ENCODE assay signal across 16 cellular contexts in genomic region chr13:95368998-95369397, GRCh38.
DNase-seq lines count a peak whose midpoint lies in the region; ATAC-seq and TF ChIP-seq lines count a peak whose summit lies in the region.
"Had no signal": no experiment of that assay in that cellular context is flagged by ENCODE, and none has a peak within 500 bp of the region (broad histone marks: within the 10 kb centered on the region; RNA-seq: fewer than 3 reads in every experiment).

No MANE protein-coding gene starts in this region.

- H3K9ac ChIP-seq in endodermal cell (ENCODE audit: extremely low read depth, low read length, poor library complexity, severe bottlenecking) (no peak overlapping the region), trophoblast cell (ENCODE audit: low read length) (no peak overlapping the region)

- no peaks in the 10 kb centered on the region for H3K4me1 Mint-ChIP-seq in activated naive CD4-positive, alpha-beta T cell treated with anti-CD3 and anti-CD28 coated beads, Interleukin-2, amount 10 ng/mL, durations not matched to agents 7 days and 5 days
- no peaks in the 10 kb centered on the region for H3K4me1 Mint-ChIP-seq in endodermal cell
- H3K4me1 Mint-ChIP-seq in naive thymus-derived CD8-positive, alpha-beta T cell: no peaks in the 10 kb centered on the region
- H3K4me1 Mint-ChIP-seq: CD4-positive, CD25-positive, alpha-beta regulatory T cell; CD8-positive, alpha-beta memory T cell; H9; IgD-negative memory B cell had no signal

- no peak for DNase-seq in activated naive CD4-positive, alpha-beta T cell treated with anti-CD3 and anti-CD28 coated beads, Interleukin-2, amount 50 U/mL, for 72 hours (ENCODE audit: low spot score in 2 of 2)
- no peak for DNase-seq in activated naive CD4-positive, alpha-beta T cell treated with anti-CD3 and anti-CD28 coated beads, Interleukin-2, amount 10 ng/mL, durations not matched to agents 7 days and 5 days
- DNase-seq in endodermal cell: no peak
- DNase-seq in trophoblast cell: no peak
- DNase-seq in naive thymus-derived CD8-positive, alpha-beta T cell: no peak
- DNase-seq: ACHN; BE2C; C1 segment of cervical spinal cord; CD4-positive, CD25-positive, alpha-beta regulatory T cell; CD8-positive, alpha-beta memory T cell; COR-L47; GOT3; H9 had no signal

- H3K9me3 ChIP-seq in endodermal cell (ENCODE audit: control insufficient read depth, low read length) (peaks cover 13% of the 10 kb centered on the region), trophoblast cell (ENCODE audit: insufficient read depth, low read depth, low read length) (no peaks in the 10 kb centered on the region)
- H3K9me3 ChIP-seq: BE2C had no signal

- no peak overlapping the region for H3K18ac ChIP-seq in trophoblast cell (ENCODE audit: low read length)

- H2AFZ ChIP-seq in trophoblast cell (ENCODE audit: insufficient read depth, low read length, poor library complexity): no peak overlapping the region

- H4K12ac ChIP-seq in trophoblast cell (ENCODE audit: low read depth, low read length): no peak overlapping the region

- no peak overlapping the region for H3K14ac ChIP-seq in trophoblast cell (ENCODE audit: low read length)

- peak overlapping the region in 1 of 2 donors; percentile 36 for H3K27ac Mint-ChIP-seq in activated naive CD4-positive, alpha-beta T cell treated with anti-CD3 and anti-CD28 coated beads, Interleukin-2, amount 50 U/mL, for 72 hours
- H3K27ac Mint-ChIP-seq in activated naive CD4-positive, alpha-beta T cell treated with anti-CD3 and anti-CD28 coated beads, Interleukin-2, amount 10 ng/mL, durations not matched to agents 7 days and 5 days: no peak overlapping the region
- peak overlapping the region; percentile 13 for H3K27ac Mint-ChIP-seq in endodermal cell
- H3K27ac Mint-ChIP-seq in naive thymus-derived CD8-positive, alpha-beta T cell: no peak overlapping the region
- H3K27ac Mint-ChIP-seq: CD4-positive, CD25-positive, alpha-beta regulatory T cell; CD8-positive, alpha-beta memory T cell; H9 had no signal

- H3K27ac ChIP-seq in endodermal cell (ENCODE audit: low read depth, low read length) (no peak overlapping the region), trophoblast cell (ENCODE audit: low read depth, low read length) (no peak overlapping the region)

- H2BK5ac ChIP-seq in trophoblast cell (ENCODE audit: low read depth, low read length, poor library complexity): no peak overlapping the region

- H2BK120ac ChIP-seq in trophoblast cell (ENCODE audit: insufficient read depth, low read length, poor library complexity): no peak overlapping the region

- no peak overlapping the region for H4K91ac ChIP-seq in trophoblast cell (ENCODE audit: low read depth, low read length)

- peaks cover 4% of the 10 kb centered on the region for H3K27me3 Mint-ChIP-seq in activated naive CD4-positive, alpha-beta T cell treated with anti-CD3 and anti-CD28 coated beads, Interleukin-2, amount 10 ng/mL, durations not matched to agents 7 days and 5 days
- no peaks in the 10 kb centered on the region for H3K27me3 Mint-ChIP-seq in endodermal cell (ENCODE audit: insufficient read depth)
- H3K27me3 Mint-ChIP-seq in naive thymus-derived CD8-positive, alpha-beta T cell: peaks cover 0 to 10% (median 4%) of the 10 kb centered on the region in 5 donors
- H3K27me3 Mint-ChIP-seq: IgD-negative memory B cell had no signal

- H3K27me3 ChIP-seq in endodermal cell (ENCODE audit: control insufficient read depth, insufficient read depth, low read length, poor library complexity, severe bottlenecking) (no peaks in the 10 kb centered on the region), trophoblast cell (ENCODE audit: insufficient read depth, low read length) (no peaks in the 10 kb centered on the region)
- H3K27me3 ChIP-seq: BE2C had no signal

- CTCF ChIA-PET in activated naive CD4-positive, alpha-beta T cell treated with anti-CD3 and anti-CD28 coated beads, Interleukin-2, amount 10 ng/mL, durations not matched to agents 7 days and 5 days (lab: Charles Lee): no interaction called here

- POLR2A ChIA-PET in naive thymus-derived CD8-positive, alpha-beta T cell (lab: Charles Lee): no interaction called here

- TF ChIP-seq CTCF in endodermal cell (conservative IDR thresholded peaks at IDR 0.05): no peak

- ATAC-seq in activated naive CD4-positive, alpha-beta T cell treated with anti-CD3 and anti-CD28 coated beads, Interleukin-2, amount 50 U/mL, for 72 hours: peak; percentile 67 to 70
- ATAC-seq in HG03342 (IDR thresholded peaks at IDR 0.05; ENCODE audit: unreplicated experiment): no peak
- ATAC-seq in naive thymus-derived CD8-positive, alpha-beta T cell: no peak
- ATAC-seq: HepG2 had no signal

- no peak overlapping the region for H4K8ac ChIP-seq in trophoblast cell (ENCODE audit: low read depth, low read length)

- 92 to 94% methylated on average over 3 to 4 of the region's 4 CpGs for WGBS in endodermal cell (ENCODE audit: insufficient coverage in 1 of 2, insufficient read length in 1 of 2), 2 experiments
- WGBS in trophoblast cell (ENCODE audit: extremely low coverage, insufficient coverage, insufficient read length): no CpG with 5 or more reads among the region's 4 CpGs

- H3K79me2 ChIP-seq in trophoblast cell (ENCODE audit: control insufficient read depth, insufficient read depth, low read length, poor library complexity): no peaks in the 10 kb centered on the region

- no peaks in the 10 kb centered on the region for H3K4me1 ChIP-seq in endodermal cell (ENCODE audit: control insufficient read depth, insufficient read depth, low read length)
- H3K4me1 ChIP-seq in trophoblast cell (ENCODE audit: control insufficient read depth in 1 of 2, insufficient read depth in 2 of 2, low read length in 2 of 2): no peaks in the 10 kb centered on the region
- H3K4me1 ChIP-seq: BE2C had no signal

- H3K4me3 Mint-ChIP-seq in activated naive CD4-positive, alpha-beta T cell treated with anti-CD3 and anti-CD28 coated beads, Interleukin-2, amount 10 ng/mL, durations not matched to agents 7 days and 5 days: no peak overlapping the region
- H3K4me3 Mint-ChIP-seq in endodermal cell: no peak overlapping the region
- no peak overlapping the region for H3K4me3 Mint-ChIP-seq in naive thymus-derived CD8-positive, alpha-beta T cell
- H3K4me3 Mint-ChIP-seq: CD4-positive, CD25-positive, alpha-beta regulatory T cell; CD8-positive, alpha-beta memory T cell; H9; IgD-negative memory B cell had no signal

- no peak overlapping the region for H3K23ac ChIP-seq in trophoblast cell (ENCODE audit: low read length)

- H3K36me3 ChIP-seq in endodermal cell (ENCODE audit: control insufficient read depth, insufficient read depth, low read length) (no peaks in the 10 kb centered on the region), trophoblast cell (ENCODE audit: control insufficient read depth in 1 of 2, insufficient read depth in 2 of 2, low read length in 2 of 2) (no peaks in the 10 kb centered on the region)
- H3K36me3 ChIP-seq: BE2C had no signal

- H3K79me1 ChIP-seq in trophoblast cell (ENCODE audit: low read length): no peaks in the 10 kb centered on the region

- H3K36me3 Mint-ChIP-seq in activated naive CD4-positive, alpha-beta T cell treated with anti-CD3 and anti-CD28 coated beads, Interleukin-2, amount 50 U/mL, for 72 hours: peaks cover 0 to 7% of the 10 kb centered on the region in 2 donors
- H3K36me3 Mint-ChIP-seq in activated naive CD4-positive, alpha-beta T cell treated with anti-CD3 and anti-CD28 coated beads, Interleukin-2, amount 10 ng/mL, durations not matched to agents 7 days and 5 days: no peaks in the 10 kb centered on the region
- peaks cover 2% of the 10 kb centered on the region for H3K36me3 Mint-ChIP-seq in endodermal cell (ENCODE audit: low read depth)
- peaks cover 0 to 2% (median 0%) of the 10 kb centered on the region in 3 donors for H3K36me3 Mint-ChIP-seq in naive thymus-derived CD8-positive, alpha-beta T cell
- H3K36me3 Mint-ChIP-seq: CD4-positive, CD25-positive, alpha-beta regulatory T cell; CD8-positive, alpha-beta memory T cell; IgD-negative memory B cell had no signal

- H3K9me3 Mint-ChIP-seq in activated naive CD4-positive, alpha-beta T cell treated with anti-CD3 and anti-CD28 coated beads, Interleukin-2, amount 50 U/mL, for 72 hours: peaks cover 0 to 6% of the 10 kb centered on the region in 2 donors
- no peaks in the 10 kb centered on the region for H3K9me3 Mint-ChIP-seq in activated naive CD4-positive, alpha-beta T cell treated with anti-CD3 and anti-CD28 coated beads, Interleukin-2, amount 10 ng/mL, durations not matched to agents 7 days and 5 days
- H3K9me3 Mint-ChIP-seq in endodermal cell: peaks cover 12% of the 10 kb centered on the region
- no peaks in the 10 kb centered on the region for H3K9me3 Mint-ChIP-seq in naive thymus-derived CD8-positive, alpha-beta T cell
- H3K9me3 Mint-ChIP-seq: CD8-positive, alpha-beta memory T cell; H9 had no signal

- no peak overlapping the region for H3K4me2 ChIP-seq in trophoblast cell (ENCODE audit: low read length)

- H2BK12ac ChIP-seq in trophoblast cell (ENCODE audit: low read length): no peak overlapping the region

- H2AK5ac ChIP-seq in trophoblast cell (ENCODE audit: low read length): no peak overlapping the region

- H3K4me3 ChIP-seq in endodermal cell (ENCODE audit: low read length) (no peak overlapping the region), trophoblast cell (ENCODE audit: low read depth, low read length) (peak overlapping the region; percentile 35)

- H3K4ac ChIP-seq in trophoblast cell (ENCODE audit: low read depth, low read length): no peak overlapping the region

Comparison
In these comparisons a context has a peak if more than half of its experiments do, and no peak if none do; other contexts are left out.
1. ATAC-seq: peak in activated naive CD4-positive, alpha-beta T cell treated with anti-CD3 and anti-CD28 coated beads, Interleukin-2, amount 50 U/mL, for 72 hours (2 of 2); none in HG03342 (single experiment) and naive thymus-derived CD8-positive, alpha-beta T cell (0 of 2).